Comparison of ENCODE assay signal across 20 cellular contexts in the genomic region with DNA sequence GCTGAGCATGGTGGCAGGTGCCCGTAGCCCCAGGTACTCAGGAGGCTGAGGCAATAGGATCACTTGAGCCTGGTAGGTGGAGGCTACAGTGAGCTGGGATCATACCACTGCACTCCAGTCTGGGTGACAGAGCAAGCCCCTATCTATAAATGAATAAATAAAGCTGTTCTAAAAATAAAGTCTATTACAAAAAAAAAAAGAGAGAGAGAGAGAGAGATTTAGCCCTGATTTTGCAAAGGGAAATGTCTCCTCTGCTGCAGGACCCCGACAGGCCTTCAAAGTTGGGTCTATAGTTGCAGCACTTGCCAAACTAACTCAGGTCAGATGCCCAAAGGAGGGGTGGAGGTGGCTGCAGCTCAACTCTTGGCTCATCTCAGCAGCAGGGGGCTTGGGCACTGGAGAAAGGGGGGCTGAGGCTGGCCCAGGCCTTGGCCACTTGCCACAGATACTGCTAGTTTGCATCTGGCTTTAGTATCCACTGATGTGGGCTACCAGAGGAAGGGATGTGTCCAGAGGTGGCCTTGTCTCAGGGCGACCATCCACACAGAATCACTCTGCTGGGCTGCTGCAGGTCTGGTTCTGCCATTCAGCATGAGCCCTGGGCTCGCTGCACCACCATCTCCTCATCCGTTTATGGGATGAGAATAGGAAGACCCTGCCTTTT.
"Had no signal": no experiment of that assay in that cellular context is flagged by ENCODE, and none has a peak within 500 bp of the region (broad histone marks: within the 10 kb centered on the region; RNA-seq: fewer than 3 reads in every experiment).

No MANE protein-coding gene starts in this region.

- H3K27me3 ChIP-seq: brain microvascular endothelial cell, gastroesophageal sphincter, neural progenitor cell, tibial artery, uterus had no signal

- H3K9me3 Mint-ChIP-seq: activated B cell treated with CpG ODN at 0.5 μM for 24 hours; activated CD4-positive, alpha-beta T cell treated with anti-CD3 and anti-CD28 coated beads, Interleukin-2, amount 10 ng/mL, durations not matched to agents 24 days and 14 days; activated naive CD8-positive, alpha-beta T cell treated with anti-CD3 and anti-CD28 coated beads, Interleukin-2, amount 10 ng/mL, durations not matched to agents 7 days and 5 days; activated T-cell treated with anti-CD3 and anti-CD28 coated beads, Interleukin-2, amount 50 U/mL, for 72 hours; effector memory CD8-positive, alpha-beta T cell; naive B cell; neural progenitor cell; T-helper 2 cell treated with Interferon-gamma antibody and Interleukin-4, amounts not matched to agents 5 μg/mL and 100 μg/mL, for 36 hours had no signal

- H3K27me3 Mint-ChIP-seq: activated B cell treated with CpG ODN at 0.5 μM for 24 hours; activated CD4-positive, alpha-beta T cell treated with anti-CD3 and anti-CD28 coated beads, Interleukin-2, amount 10 ng/mL, durations not matched to agents 24 days and 14 days; activated naive CD8-positive, alpha-beta T cell treated with anti-CD3 and anti-CD28 coated beads, Interleukin-2, amount 10 ng/mL, durations not matched to agents 7 days and 5 days; effector memory CD8-positive, alpha-beta T cell; naive B cell had no signal

- H2AFZ ChIP-seq: neural progenitor cell had no signal

- H3K9ac ChIP-seq: neural progenitor cell had no signal

- H3K9me3 ChIP-seq: gastroesophageal sphincter, tibial artery, uterus had no signal

- H3K4me1 ChIP-seq: gastroesophageal sphincter, neural progenitor cell, uterus had no signal

- H3K27ac Mint-ChIP-seq: activated B cell treated with CpG ODN at 0.5 μM for 24 hours; activated CD4-positive, alpha-beta T cell treated with anti-CD3 and anti-CD28 coated beads, Interleukin-2, amount 10 ng/mL, durations not matched to agents 24 days and 14 days; activated CD8-positive, alpha-beta T cell treated with anti-CD3 and anti-CD28 coated beads, Interleukin-2, amount 10 ng/mL, durations not matched to agents 7 days and 5 days; activated naive CD8-positive, alpha-beta T cell treated with anti-CD3 and anti-CD28 coated beads, Interleukin-2, amount 10 ng/mL, durations not matched to agents 7 days and 5 days; neural progenitor cell; T-helper 2 cell treated with Interferon-gamma antibody and Interleukin-4, amounts not matched to agents 5 μg/mL and 100 μg/mL, for 36 hours had no signal

- H3K4me3 ChIP-seq: gastroesophageal sphincter, neural progenitor cell, skin epidermis, tibial artery, uterus had no signal

- H3K27ac ChIP-seq: brain microvascular endothelial cell, gastroesophageal sphincter, neural progenitor cell, skin epidermis, tibial artery, uterus had no signal

- H3K4me1 Mint-ChIP-seq: activated B cell treated with CpG ODN at 0.5 μM for 24 hours; activated CD4-positive, alpha-beta T cell treated with anti-CD3 and anti-CD28 coated beads, Interleukin-2, amount 10 ng/mL, durations not matched to agents 24 days and 14 days had no signal

- FAIRE-seq: islet of Langerhans had no signal

- ATAC-seq: activated CD8-positive, alpha-beta T cell treated with anti-CD3 and anti-CD28 coated beads, Interleukin-2, amount 10 ng/mL, durations not matched to agents 7 days and 5 days; activated T-cell treated with anti-CD3 and anti-CD28 coated beads, Interleukin-2, amount 50 U/mL, for 72 hours; effector memory CD8-positive, alpha-beta T cell; gastroesophageal sphincter had no signal

- H3K4me2 ChIP-seq: neural progenitor cell had no signal

- H3K4me3 Mint-ChIP-seq: activated B cell treated with CpG ODN at 0.5 μM for 24 hours; activated CD4-positive, alpha-beta T cell treated with anti-CD3 and anti-CD28 coated beads, Interleukin-2, amount 10 ng/mL, durations not matched to agents 24 days and 14 days; activated CD8-positive, alpha-beta T cell treated with anti-CD3 and anti-CD28 coated beads, Interleukin-2, amount 10 ng/mL, durations not matched to agents 7 days and 5 days; activated naive CD8-positive, alpha-beta T cell treated with anti-CD3 and anti-CD28 coated beads, Interleukin-2, amount 10 ng/mL, durations not matched to agents 7 days and 5 days; activated T-cell treated with anti-CD3 and anti-CD28 coated beads, Interleukin-2, amount 50 U/mL, for 72 hours; effector memory CD8-positive, alpha-beta T cell; naive B cell; neural progenitor cell; T-helper 2 cell treated with Interferon-gamma antibody and Interleukin-4, amounts not matched to agents 5 μg/mL and 100 μg/mL, for 36 hours had no signal

- H3K36me3 ChIP-seq: neural progenitor cell, uterus had no signal

- DNase-seq: activated B cell treated with CpG ODN at 0.5 μM for 24 hours; activated CD4-positive, alpha-beta T cell treated with anti-CD3 and anti-CD28 coated beads, Interleukin-2, amount 10 ng/mL, durations not matched to agents 24 days and 14 days; activated CD8-positive, alpha-beta memory T cell treated with anti-CD3 and anti-CD28 coated beads, Interleukin-2, amount 50 U/mL, for 4 hours; activated CD8-positive, alpha-beta T cell treated with anti-CD3 and anti-CD28 coated beads, Interleukin-2, amount 10 ng/mL, durations not matched to agents 7 days and 5 days; activated naive CD8-positive, alpha-beta T cell treated with anti-CD3 and anti-CD28 coated beads, Interleukin-2, amount 10 ng/mL, durations not matched to agents 7 days and 5 days; activated T-cell treated with anti-CD3 and anti-CD28 coated beads, Interleukin-2, amount 50 U/mL, for 72 hours; brain microvascular endothelial cell; dermis blood vessel endothelial cell; effector memory CD8-positive, alpha-beta T cell; naive B cell; stimulated activated CD4-positive, alpha-beta T cell treated with anti-CD3 and anti-CD28 coated beads, Interleukin-15, amount 100 ng/mL, for 24 hours; stimulated activated CD4-positive, alpha-beta T cell treated with anti-CD3 and anti-CD28 coated beads, Interleukin-4, amount 100 ng/mL, for 1 hour; stimulated activated naive CD4-positive, alpha-beta T cell; tibial artery; uterus had no signal
